1 cellular context compared by ENCODE assay signal in genomic region chr2:62194558-62195420, GRCh38.
A peak's percentile ranks its signal among the peaks of the same experiment; 100 is the strongest.
TF ChIP-seq lines count a peak whose summit lies in the region.

No MANE protein-coding gene starts in this region.

TF ChIP-seq in HepG2, 621 proteins besides CTCF, POLR2A, EP300 and RAD21 (continued from another document and continues in another):
- TF ChIP-seq PAXIP1 (CRISPR knock-in tag; conservative IDR thresholded peaks at IDR 0.05) (peak; percentile 95), E2F5 (CRISPR knock-in tag; conservative IDR thresholded peaks at IDR 0.05) (no peak), ZNF615 (CRISPR knock-in tag; IDR thresholded peaks at IDR 0.05; ENCODE audit: borderline replicate concordance) (no peak), ZNF879 (CRISPR knock-in tag; IDR thresholded peaks at IDR 0.05) (peak; percentile 60; the same call in 1 of the 2 replicates), DDIT3 (CRISPR knock-in tag; IDR thresholded peaks at IDR 0.05) (no peak), XBP1 (CRISPR knock-in tag; IDR thresholded peaks at IDR 0.05) (no peak; the same call in 1 of the 2 replicates), GTF3A (CRISPR knock-in tag; conservative IDR thresholded peaks at IDR 0.05) (no peak), TIGD3 (CRISPR knock-in tag; IDR thresholded peaks at IDR 0.05; ENCODE audit: borderline replicate concordance) (peak; percentile 72; the same call in 1 of the 2 replicates), HHEX (CRISPR knock-in tag; IDR thresholded peaks at IDR 0.05) (no peak), ZNF382 (CRISPR knock-in tag; IDR thresholded peaks at IDR 0.05; ENCODE audit: borderline replicate concordance) (no peak), STAG1 (CRISPR knock-in tag; IDR thresholded peaks at IDR 0.05) (no peak), ZBTB7B (CRISPR knock-in tag; IDR thresholded peaks at IDR 0.05) (no peak; the same call in none of the 2 replicates), PBX3 (CRISPR knock-in tag; IDR thresholded peaks at IDR 0.05; ENCODE audit: borderline replicate concordance) (no peak), RFXAP (CRISPR knock-in tag; IDR thresholded peaks at IDR 0.05; ENCODE audit: borderline replicate concordance) (no peak), ZNF841 (CRISPR knock-in tag; IDR thresholded peaks at IDR 0.05; ENCODE audit: borderline replicate concordance) (no peak), YY1 (IDR thresholded peaks at IDR 0.05; ENCODE audit: insufficient read depth, insufficient replicate concordance, low read depth, low read length) (no peak), ETS1 (CRISPR knock-in tag; IDR thresholded peaks at IDR 0.05) (no peak), RFX5 (IDR thresholded peaks at IDR 0.05; ENCODE audit: low read depth, low read length) (no peak), PRDM4 (CRISPR knock-in tag; IDR thresholded peaks at IDR 0.05; ENCODE audit: borderline replicate concordance) (0 out of 2 replicates have a peak, but pooled peaks have one; percentile 35), ZBTB20 (CRISPR knock-in tag; IDR thresholded peaks at IDR 0.05; ENCODE audit: borderline replicate concordance, low read depth) (peak; percentile 84; the same call in 1 of the 2 replicates), ZNF136 (CRISPR knock-in tag; IDR thresholded peaks at IDR 0.05; ENCODE audit: low read depth) (no peak; the same call in 1 of the 2 replicates), ZNF496 (CRISPR knock-in tag; IDR thresholded peaks at IDR 0.05; ENCODE audit: insufficient replicate concordance) (no peak), ZNF670 (CRISPR knock-in tag; IDR thresholded peaks at IDR 0.05; ENCODE audit: borderline replicate concordance) (peak; percentile 23; the same call in 1 of the 2 replicates), ZNF362 (CRISPR knock-in tag; IDR thresholded peaks at IDR 0.05; ENCODE audit: borderline replicate concordance) (peak; percentile 90), ISL2 (CRISPR knock-in tag; IDR thresholded peaks at IDR 0.05) (no peak), ARNT2 (CRISPR knock-in tag; IDR thresholded peaks at IDR 0.05; ENCODE audit: low read depth) (no peak), THRA (CRISPR knock-in tag; IDR thresholded peaks at IDR 0.05; ENCODE audit: borderline replicate concordance) (0 out of 2 replicates have a peak, but pooled peaks have one; percentile 27), ZNF614 (CRISPR knock-in tag; IDR thresholded peaks at IDR 0.05; ENCODE audit: borderline replicate concordance) (peak; percentile 98), MIER3 (CRISPR knock-in tag; IDR thresholded peaks at IDR 0.05; ENCODE audit: borderline replicate concordance) (peak; percentile 96; the same call in 1 of the 2 replicates), IKZF1 (IDR thresholded peaks at IDR 0.05) (no peak), ZNF543 (CRISPR knock-in tag; IDR thresholded peaks at IDR 0.05) (peak; percentile 42), TCF7L2 (IDR thresholded peaks at IDR 0.05; ENCODE audit: low read depth, low read length) (no peak), ZNF776 (CRISPR knock-in tag; IDR thresholded peaks at IDR 0.05) (no peak), ZNF691 (CRISPR knock-in tag; IDR thresholded peaks at IDR 0.05; ENCODE audit: borderline replicate concordance, low read depth) (peak; percentile 75; the same call in 1 of the 2 replicates), HMGXB4 (CRISPR knock-in tag; IDR thresholded peaks at IDR 0.05; ENCODE audit: borderline replicate concordance in 1 of 2, low read depth in 1 of 2) (peak in 1 of 2 experiments; percentile 71; a peak in 3 of 4 replicates), ZNF441 (CRISPR knock-in tag; IDR thresholded peaks at IDR 0.05; ENCODE audit: borderline replicate concordance) (no peak; the same call in 1 of the 2 replicates), ZNF766 (CRISPR knock-in tag; IDR thresholded peaks at IDR 0.05; ENCODE audit: borderline replicate concordance) (no peak), ZNF3 (CRISPR knock-in tag; IDR thresholded peaks at IDR 0.05) (no peak), ZNF335 (CRISPR knock-in tag; IDR thresholded peaks at IDR 0.05) (peak; percentile 88), EED (CRISPR knock-in tag; IDR thresholded peaks at IDR 0.05) (no peak), ETV6 (CRISPR knock-in tag; conservative IDR thresholded peaks at IDR 0.05) (no peak), SIN3A (IDR thresholded peaks at IDR 0.05; ENCODE audit: borderline replicate concordance, low read depth, low read length) (0 out of 2 replicates have a peak, but pooled peaks have one; percentile 62), ZFP36L1 (CRISPR knock-in tag; IDR thresholded peaks at IDR 0.05) (peak; percentile 94), TAF1 (CRISPR knock-in tag; IDR thresholded peaks at IDR 0.05) (no peak), CEBPG (CRISPR knock-in tag; IDR thresholded peaks at IDR 0.05) (peak; percentile 32; the same call in 1 of the 2 replicates), RFXANK (CRISPR knock-in tag; IDR thresholded peaks at IDR 0.05) (no peak), ATF2 (CRISPR knock-in tag; IDR thresholded peaks at IDR 0.05) (0 out of 2 replicates have a peak, but pooled peaks have one; percentile 33)
